In the genomic region with DNA sequence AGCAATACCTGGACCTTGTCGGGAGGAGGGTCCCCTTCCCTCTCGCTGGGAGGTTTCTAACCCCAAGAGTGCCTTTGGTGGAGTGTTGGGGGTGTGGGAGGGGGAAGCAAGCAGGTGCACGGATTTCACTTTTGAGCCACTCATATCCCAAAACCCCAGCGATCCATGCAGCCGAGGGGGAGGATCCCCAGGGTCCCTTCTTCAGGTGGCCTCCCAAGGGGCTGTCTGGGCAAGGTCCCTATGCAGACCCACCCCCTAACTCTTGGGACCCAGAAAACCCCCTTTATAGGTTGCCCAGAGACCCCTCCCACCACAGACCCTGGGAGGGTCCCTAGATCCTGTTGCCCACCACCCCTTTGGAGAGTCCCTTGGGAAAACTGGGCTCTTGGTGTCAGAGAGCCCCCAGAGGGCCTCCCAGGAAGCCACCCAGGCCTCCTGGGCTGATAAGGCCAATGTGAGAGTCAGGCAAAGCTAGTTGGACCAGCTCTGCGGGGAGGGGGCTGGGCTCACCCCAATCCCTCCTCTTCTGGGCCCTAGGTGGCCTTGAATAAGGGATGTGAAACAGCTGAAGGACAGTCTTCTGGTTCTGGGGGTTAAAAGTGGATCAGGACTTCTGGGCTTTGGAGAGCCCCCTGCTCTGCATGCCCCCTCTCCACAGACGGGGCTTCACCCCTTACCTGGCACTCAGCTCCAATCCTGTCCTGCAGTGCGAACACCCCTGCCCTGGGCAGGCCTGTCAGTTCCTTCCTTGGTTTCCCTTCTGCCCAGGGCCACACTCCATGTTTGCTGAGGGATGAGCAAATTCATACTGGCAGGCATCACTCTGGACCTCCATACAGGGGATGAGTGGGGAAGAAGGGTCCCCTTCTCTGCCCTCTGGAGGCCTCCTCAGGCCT, we compare ENCODE assay signal across 8 cellular contexts. TPM values are rescaled to one million over a fixed set of nuclear protein-coding genes. Genes with fewer than 3 reads are reported as not detected.
DNase-seq lines count a peak whose midpoint lies in the region; ATAC-seq and TF ChIP-seq lines count a peak whose summit lies in the region.

No MANE protein-coding gene starts in this region.

- H3K27me3 ChIP-seq in ACC112 (ENCODE audit: insufficient read depth, low read length) (no peaks in the 10 kb centered on the region), PC-9 (ENCODE audit: insufficient read depth, low read depth) (no peaks in the 10 kb centered on the region), neural cell (ENCODE audit: insufficient read depth, low read depth, low read length) (peaks cover 24% of the 10 kb centered on the region)

- TF ChIP-seq CTCF in PC-9 (conservative IDR thresholded peaks at IDR 0.05) (no peak), epithelial cell of proximal tubule (conservative IDR thresholded peaks at IDR 0.05; ENCODE audit: low read depth, low read length) (no peak), neural cell (IDR thresholded peaks at IDR 0.05; ENCODE audit: poor library complexity, severe bottlenecking) (no peak)

- peak overlapping the region; percentile 29 for H3K9ac ChIP-seq in neural cell (ENCODE audit: low read length)

- H2AFZ ChIP-seq in ACC112 (ENCODE audit: low read length, unreplicated experiment), result peak overlapping the region; percentile 55
- peak overlapping the region; percentile 86; the same call in 1 of the 2 replicates for H2AFZ ChIP-seq in PC-9
- H2AFZ ChIP-seq in neural cell (ENCODE audit: low read depth, low read length), result no peak overlapping the region

- H4K20me1 ChIP-seq in PC-9 (ENCODE audit: insufficient read depth) (no peaks in the 10 kb centered on the region), neural cell (ENCODE audit: insufficient read depth) (no peaks in the 10 kb centered on the region)

- H3K4me2 ChIP-seq in PC-9 (peak overlapping the region; percentile 71), neural cell (ENCODE audit: low read length) (no peak overlapping the region)

- H3K9me3 ChIP-seq in PC-9 (ENCODE audit: insufficient read depth, low read depth) (no peaks in the 10 kb centered on the region), neural cell (ENCODE audit: low read length) (no peaks in the 10 kb centered on the region)

- intact Hi-C loops in PC-9 (cut with micrococcal nuclease; ENCODE audit: unreplicated experiment), result no loop called here

- CTCF ChIA-PET in PC-9 (lab: Charles Lee), result interaction anchor here (0.6 kb wide), 1 partner anchor 11 kb away, joined by 6 read pairs; no protein-coding TSS in a partner anchor

- no peak for TF ChIP-seq POLR2A in erythroblast (IDR thresholded peaks at IDR 0.05; ENCODE audit: low read length)

- H3K4me1 ChIP-seq in ACC112 (ENCODE audit: control insufficient read depth, insufficient read depth, low read length, unreplicated experiment) (peaks cover 30% of the 10 kb centered on the region), PC-9 (replicated peaks; ENCODE audit: insufficient read depth) (peaks cover 46% of the 10 kb centered on the region)

- H3K36me3 ChIP-seq in ACC112 (ENCODE audit: insufficient read depth, low read length), result no peaks in the 10 kb centered on the region
- no peaks in the 10 kb centered on the region for H3K36me3 ChIP-seq in PC-9 (ENCODE audit: low read depth)
- no peaks in the 10 kb centered on the region for H3K36me3 ChIP-seq in neural cell (ENCODE audit: insufficient read depth, low read length)

- H3K27ac ChIP-seq in ACC112 (ENCODE audit: low read depth, low read length) (peak overlapping the region; percentile 65), PC-9 (peak overlapping the region; percentile 87), neural cell (ENCODE audit: low read length) (no peak overlapping the region)

- POLR2A ChIA-PET in PC-9 (lab: Charles Lee; ENCODE audit: unreplicated experiment), result no interaction called here

- TSS peak; percentile 40 for BruUV-seq in PC-9 (replicated peaks; lab: Mats Ljungman, UMichigan)

- no peak for ATAC-seq in GM18907 (IDR thresholded peaks at IDR 0.05; ENCODE audit: unreplicated experiment)

- no peaks in the 10 kb centered on the region for H3K79me2 ChIP-seq in ACC112 (ENCODE audit: control insufficient read depth, insufficient read depth, low read length, unreplicated experiment)
- no peaks in the 10 kb centered on the region for H3K79me2 ChIP-seq in PC-9 (ENCODE audit: low read depth)
- H3K79me2 ChIP-seq in neural cell (replicated peaks; ENCODE audit: insufficient read depth, low read length), result no peaks in the 10 kb centered on the region

- no peak for TF ChIP-seq RAD21 in neural cell (conservative IDR thresholded peaks at IDR 0.05)

- peak; percentile 53 to 56 for DNase-seq in PC-9
- no peak for DNase-seq in epithelial cell of proximal tubule (ENCODE audit: low read depth)
- no peak for DNase-seq in DMS 273 (lab: John Stamatoyannopoulos, UW; ENCODE audit: unreplicated experiment)
- DNase-seq in erythroblast (lab: John Stamatoyannopoulos, UW), result no peak
- no peak for DNase-seq in HCEC 1CT

- H3K4me3 ChIP-seq in ACC112 (ENCODE audit: low read depth, low read length) (peak overlapping the region; percentile 80), PC-9 (no peak overlapping the region), epithelial cell of proximal tubule (ENCODE audit: low read depth, low read length) (peak overlapping the region; percentile 55), neural cell (ENCODE audit: low read length) (peak overlapping the region; percentile 61)

- H3K9me2 ChIP-seq in PC-9 (ENCODE audit: insufficient read depth) (no peaks in the 10 kb centered on the region), neural cell (ENCODE audit: insufficient read depth, low read length) (no peaks in the 10 kb centered on the region)

- TF ChIP-seq EP300 in neural cell (conservative IDR thresholded peaks at IDR 0.05; ENCODE audit: poor library complexity, severe bottlenecking), result no peak

- H3F3A ChIP-seq in PC-9 (ENCODE audit: insufficient read depth, low read depth) (peaks cover 31% of the 10 kb centered on the region), neural cell (ENCODE audit: insufficient read depth, low read length, poor library complexity, severe bottlenecking) (no peaks in the 10 kb centered on the region)

TF ChIP-seq in neural cell, 6 proteins besides CTCF, POLR2A, EP300 and RAD21:
- TF ChIP-seq, protein P1, sequence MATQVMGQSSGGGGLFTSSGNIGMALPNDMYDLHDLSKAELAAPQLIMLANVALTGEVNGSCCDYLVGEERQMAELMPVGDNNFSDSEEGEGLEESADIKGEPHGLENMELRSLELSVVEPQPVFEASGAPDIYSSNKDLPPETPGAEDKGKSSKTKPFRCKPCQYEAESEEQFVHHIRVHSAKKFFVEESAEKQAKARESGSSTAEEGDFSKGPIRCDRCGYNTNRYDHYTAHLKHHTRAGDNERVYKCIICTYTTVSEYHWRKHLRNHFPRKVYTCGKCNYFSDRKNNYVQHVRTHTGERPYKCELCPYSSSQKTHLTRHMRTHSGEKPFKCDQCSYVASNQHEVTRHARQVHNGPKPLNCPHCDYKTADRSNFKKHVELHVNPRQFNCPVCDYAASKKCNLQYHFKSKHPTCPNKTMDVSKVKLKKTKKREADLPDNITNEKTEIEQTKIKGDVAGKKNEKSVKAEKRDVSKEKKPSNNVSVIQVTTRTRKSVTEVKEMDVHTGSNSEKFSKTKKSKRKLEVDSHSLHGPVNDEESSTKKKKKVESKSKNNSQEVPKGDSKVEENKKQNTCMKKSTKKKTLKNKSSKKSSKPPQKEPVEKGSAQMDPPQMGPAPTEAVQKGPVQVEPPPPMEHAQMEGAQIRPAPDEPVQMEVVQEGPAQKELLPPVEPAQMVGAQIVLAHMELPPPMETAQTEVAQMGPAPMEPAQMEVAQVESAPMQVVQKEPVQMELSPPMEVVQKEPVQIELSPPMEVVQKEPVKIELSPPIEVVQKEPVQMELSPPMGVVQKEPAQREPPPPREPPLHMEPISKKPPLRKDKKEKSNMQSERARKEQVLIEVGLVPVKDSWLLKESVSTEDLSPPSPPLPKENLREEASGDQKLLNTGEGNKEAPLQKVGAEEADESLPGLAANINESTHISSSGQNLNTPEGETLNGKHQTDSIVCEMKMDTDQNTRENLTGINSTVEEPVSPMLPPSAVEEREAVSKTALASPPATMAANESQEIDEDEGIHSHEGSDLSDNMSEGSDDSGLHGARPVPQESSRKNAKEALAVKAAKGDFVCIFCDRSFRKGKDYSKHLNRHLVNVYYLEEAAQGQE (IDR thresholded peaks at IDR 0.05; ENCODE audit: borderline replicate concordance), result no peak
- TF ChIP-seq TAF1 (IDR thresholded peaks at IDR 0.05; ENCODE audit: low read depth) (no peak), SMC3 (conservative IDR thresholded peaks at IDR 0.05; ENCODE audit: poor library complexity) (no peak)

RNA-seq across cellular contexts. Expression of a gene that starts 0.9 kb away (rescaled TPM):
- total RNA-seq in PC-9 (2021) (13.5 and 19.4 TPM in 2 replicates), epithelial cell of proximal tubule (9.7 and 11.2 TPM in 2 replicates)
- 4.6 and 7.6 TPM in 2 replicates for polyA plus RNA-seq in neural cell
- 1.2 and 1.6 TPM in 2 replicates for polyA minus RNA-seq in neural cell

RNA-seq across cellular contexts. Expression of a gene that starts 8.6 kb away (rescaled TPM):
- total RNA-seq in PC-9 (2021) (0.35 and 0.45 TPM in 2 replicates), epithelial cell of proximal tubule (not detected in 2 replicates)
- polyA plus RNA-seq in neural cell, result 0.25 and 0.44 TPM in 2 replicates
- polyA minus RNA-seq in neural cell, result 0.23 TPM in 1 of 2 replicates, not detected in the other

RNA-seq across cellular contexts. Expression of a gene that starts 39.8 kb away (rescaled TPM):
- total RNA-seq in PC-9 (2021) (14.1 and 14.7 TPM in 2 replicates), epithelial cell of proximal tubule (5.3 and 6.1 TPM in 2 replicates)
- 0.14 TPM in 1 of 2 replicates, not detected in the other for polyA plus RNA-seq in neural cell
- polyA minus RNA-seq in neural cell, result not detected in 2 replicates

Comparison
In these comparisons a context has a peak if more than half of its experiments do, and no peak if none do; other contexts are left out.
1. DNase-seq: peak in PC-9 (2 of 2); none in epithelial cell of proximal tubule (single experiment), DMS 273 (single experiment), erythroblast (0 of 2) and HCEC 1CT (single experiment).